12 cellular contexts compared by ENCODE assay signal in genomic region chr3:25429441-25429907, GRCh38. TPM values are rescaled to one million over a fixed set of nuclear protein-coding genes. Genes with fewer than 3 reads are reported as not detected.
DNase-seq lines count a peak whose midpoint lies in the region; ATAC-seq and TF ChIP-seq lines count a peak whose summit lies in the region.
"Had no signal": no experiment of that assay in that cellular context is flagged by ENCODE, and none has a peak within 500 bp of the region (broad histone marks: within the 10 kb centered on the region; RNA-seq: fewer than 3 reads in every experiment).

No MANE protein-coding gene starts in this region.

- H3K79me2 ChIP-seq in parathyroid adenoma = no peaks in the 10 kb centered on the region

- DNase-seq in left ventricle myocardium inferior = no peak
- DNase-seq in Right ventricle myocardium inferior (ENCODE audit: missing footprints) = no peak
- peak; percentile 16 for DNase-seq in fibroblast of the aortic adventitia (ENCODE audit: low read depth)
- DNase-seq in head of caudate nucleus = no peak
- no peak for DNase-seq in DMS114 treated with DMSO at 0.1 percent for 48 hours (lab: John Stamatoyannopoulos, UW; ENCODE audit: unreplicated experiment)
- no peak for DNase-seq in stimulated activated naive CD4-positive, alpha-beta T cell treated with Interleukin-2 at 50 U/mL for 16 hours (lab: John Stamatoyannopoulos, UW)
- DNase-seq: NCI-H2029; stimulated activated CD4-positive, alpha-beta T cell treated with anti-CD3 and anti-CD28 coated beads, Interleukin-4, amount 100 ng/mL, for 24 hours; T1000; testis had no signal

- TF ChIP-seq CTCF in left ventricle myocardium inferior (IDR thresholded peaks at IDR 0.05; ENCODE audit: borderline replicate concordance) = peak; percentile 14
- TF ChIP-seq CTCF in fibroblast of the aortic adventitia (IDR thresholded peaks at IDR 0.05; ENCODE audit: insufficient read depth, low read length) = no peak
- TF ChIP-seq CTCF in parathyroid adenoma (IDR thresholded peaks at IDR 0.05) = no peak

- peak overlapping the region; percentile 96 for H3K27ac ChIP-seq in left ventricle myocardium inferior (replicated peaks)
- H3K27ac ChIP-seq in parathyroid adenoma = peak overlapping the region; percentile 13
- H3K27ac ChIP-seq: testis had no signal

- ATAC-seq in Right ventricle myocardium inferior (no peak), GM21360 (IDR thresholded peaks at IDR 0.05; ENCODE audit: unreplicated experiment) (no peak)

- H3K4me2 ChIP-seq in parathyroid adenoma (ENCODE audit: low read length) = peak overlapping the region; percentile 73

- H2AFZ ChIP-seq in parathyroid adenoma = no peak overlapping the region

- H3K27me3 ChIP-seq in left ventricle myocardium inferior (ENCODE audit: low read depth) (no peaks in the 10 kb centered on the region), parathyroid adenoma (ENCODE audit: control insufficient read depth, insufficient read depth, low read length) (no peaks in the 10 kb centered on the region)
- H3K27me3 ChIP-seq: testis had no signal

- H3K4me3 ChIP-seq in left ventricle myocardium inferior = peak overlapping the region; percentile 83
- peak overlapping the region; percentile 80 for H3K4me3 ChIP-seq in fibroblast of the aortic adventitia (ENCODE audit: low read depth, low read length)
- H3K4me3 ChIP-seq in parathyroid adenoma (ENCODE audit: low read depth, low read length) = peak overlapping the region; percentile 66

- H3K36me3 ChIP-seq in left ventricle myocardium inferior (no peaks in the 10 kb centered on the region), parathyroid adenoma (ENCODE audit: control insufficient read depth, insufficient read depth, low read length) (no peaks in the 10 kb centered on the region)

- H3K9me3 ChIP-seq in left ventricle myocardium inferior (replicated peaks) (no peaks in the 10 kb centered on the region), parathyroid adenoma (ENCODE audit: control insufficient read depth, low read length) (no peaks in the 10 kb centered on the region)
- H3K9me3 ChIP-seq: testis had no signal

- H3K9ac ChIP-seq in parathyroid adenoma = no peak overlapping the region

- H3K4me1 ChIP-seq in left ventricle myocardium inferior (peaks cover 80% of the 10 kb centered on the region), parathyroid adenoma (no peaks in the 10 kb centered on the region)
- H3K4me1 ChIP-seq: testis had no signal

- intact Hi-C loops in left ventricle myocardium inferior (cut with micrococcal nuclease) = loop anchor here (5.0 kb wide), 1 partner anchor 163 kb away; no protein-coding TSS in a partner anchor
- intact Hi-C loops in Right ventricle myocardium inferior (cut with DNase I) = loop anchor here (5.0 to 10.0 kb wide), 6 partner anchors 38 to 407 kb away; no protein-coding TSS in a partner anchor
- intact Hi-C loops in head of caudate nucleus (cut with DNase I) = no loop called here

RNA-seq across cellular contexts. Expression of gene RARB, which starts 1.4 kb away (rescaled TPM):
- total RNA-seq in left ventricle myocardium inferior = 15.6 TPM
- total RNA-seq in Right ventricle myocardium inferior = 17.5 TPM
- total RNA-seq in fibroblast of the aortic adventitia (ENCODE audit: low replicate concordance) = 3.1 and 4.2 TPM in 2 replicates
